5 cellular contexts compared by ENCODE assay signal in genomic region chr19:52484111-52484743, GRCh38. TPM values are rescaled to one million over a fixed set of nuclear protein-coding genes. Genes with fewer than 3 reads are reported as not detected.
"Had no signal": no experiment of that assay in that cellular context is flagged by ENCODE, and none has a peak within 500 bp of the region (broad histone marks: within the 10 kb centered on the region; RNA-seq: fewer than 3 reads in every experiment).

No MANE protein-coding gene starts in this region.

RNA-seq across cellular contexts. Expression of gene ZNF578, which starts 30.9 kb away (rescaled TPM):
- total RNA-seq: OCI-LY7, PC-9 had no signal

RNA-seq across cellular contexts. Expression of gene ZNF534, which starts 55.3 kb away (rescaled TPM):
- total RNA-seq: M059J, OCI-LY7, PC-9, Peyer's patch, RPMI7951 had no signal
